ENCODE assay signal across 7 cellular contexts in the genomic region with DNA sequence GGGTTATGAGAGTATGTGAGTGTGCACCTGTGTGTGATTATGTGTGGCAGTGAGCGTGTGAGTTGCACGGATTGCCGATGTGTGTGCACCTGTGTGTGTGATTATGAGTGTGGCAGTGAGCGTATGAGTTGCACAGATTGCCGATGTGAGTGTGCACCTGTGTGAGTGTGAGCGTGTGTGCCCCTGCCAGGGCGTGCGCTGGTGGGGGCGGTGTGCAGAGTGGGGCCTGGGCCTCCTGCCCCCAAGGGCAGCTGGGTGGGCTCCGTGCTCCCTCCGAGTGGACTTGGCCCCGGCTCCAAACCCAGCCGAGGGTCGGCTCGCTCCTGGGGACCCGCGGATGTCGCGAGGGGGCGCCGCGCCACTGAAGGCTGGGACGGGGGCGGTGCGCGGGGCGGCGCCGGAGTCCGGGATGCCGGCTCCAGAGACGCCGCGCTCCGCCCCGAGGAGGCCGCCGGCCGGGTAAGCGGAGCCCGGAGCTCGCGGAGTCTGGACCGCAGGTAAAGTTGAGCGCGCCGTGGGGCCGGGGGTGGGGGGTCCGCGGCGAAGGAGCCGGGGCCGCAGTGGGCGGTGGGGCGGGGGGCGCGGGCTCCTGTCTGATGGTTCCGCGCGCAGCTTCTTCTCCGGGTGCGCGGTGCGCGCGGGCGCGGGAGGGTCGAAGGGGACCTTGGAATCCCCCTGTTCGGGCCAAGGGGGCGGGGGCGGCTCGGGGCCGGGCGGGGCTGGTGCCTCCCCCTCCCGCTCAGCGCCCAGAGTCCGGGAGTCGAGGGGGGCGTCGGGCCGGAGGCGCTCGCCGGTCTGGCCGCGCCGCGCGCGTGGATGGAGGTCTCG.
A peak's percentile ranks its signal among the peaks of the same experiment; 100 is the strongest.
DNase-seq lines count a peak whose midpoint lies in the region; ATAC-seq and TF ChIP-seq lines count a peak whose summit lies in the region.

KCNG2 (plus strand) TSS at position 421 of the 828 bp plus-strand sequence. CDS start 65,730 bp downstream, outside the sequence.

- peaks cover 20 to 24% of the 10 kb centered on the region in 2 donors for H3K27me3 ChIP-seq in mucosa of rectum (ENCODE audit: control insufficient read depth in 2 of 2, insufficient read depth in 2 of 2, low read length in 2 of 2)

- TF ChIP-seq CTCF in GM12873 (IDR thresholded peaks at IDR 0.05; ENCODE audit: insufficient read depth, low read depth, low read length, missing control alignments) (peak; percentile 35), coronary artery (IDR thresholded peaks at IDR 0.05) (no peak)

- H3K9me3 ChIP-seq in mucosa of rectum (ENCODE audit: control insufficient read depth in 2 of 2, low read length in 2 of 2), result no peaks in the 10 kb centered on the region

- H3K4me3 ChIP-seq in coronary artery (peak within 1 kb of the TSS; percentile 65), mucosa of rectum (ENCODE audit: low read length in 2 of 2) (peak within 1 kb of the TSS; percentile 26 to 30)

- no peak for ATAC-seq in GM19351 (IDR thresholded peaks at IDR 0.05; ENCODE audit: unreplicated experiment)

- H3K9ac ChIP-seq in mucosa of rectum (ENCODE audit: low read depth in 1 of 2, low read length in 2 of 2), result no peak within 1 kb of the TSS

- H3K4me1 ChIP-seq in mucosa of rectum (ENCODE audit: control insufficient read depth in 2 of 2, insufficient read depth in 2 of 2, low read length in 2 of 2), result peaks cover 5 to 8% of the 10 kb centered on the region in 2 donors

- no peaks in the 10 kb centered on the region for H3K36me3 ChIP-seq in mucosa of rectum (ENCODE audit: control insufficient read depth in 2 of 2, insufficient read depth in 2 of 2, low read length in 2 of 2)

- H3K27ac ChIP-seq in coronary artery, result no peak within 1 kb of the TSS
- H3K27ac ChIP-seq in mucosa of rectum (ENCODE audit: low read depth in 2 of 2, low read length in 2 of 2), result no peak within 1 kb of the TSS

- DNase-seq in NCI-H1105 treated with DMSO at 0.1 percent for 48 hours (lab: John Stamatoyannopoulos, UW) (peak; percentile 41), coronary artery (ENCODE audit: low spot score) (no peak), NAMALWA (ENCODE audit: low spot score) (no peak), NCI-H2107 treated with DMSO at 0.1 percent for 48 hours (lab: John Stamatoyannopoulos, UW; ENCODE audit: unreplicated experiment) (no peak)
